9 cellular contexts compared by ENCODE assay signal in the genomic region with DNA sequence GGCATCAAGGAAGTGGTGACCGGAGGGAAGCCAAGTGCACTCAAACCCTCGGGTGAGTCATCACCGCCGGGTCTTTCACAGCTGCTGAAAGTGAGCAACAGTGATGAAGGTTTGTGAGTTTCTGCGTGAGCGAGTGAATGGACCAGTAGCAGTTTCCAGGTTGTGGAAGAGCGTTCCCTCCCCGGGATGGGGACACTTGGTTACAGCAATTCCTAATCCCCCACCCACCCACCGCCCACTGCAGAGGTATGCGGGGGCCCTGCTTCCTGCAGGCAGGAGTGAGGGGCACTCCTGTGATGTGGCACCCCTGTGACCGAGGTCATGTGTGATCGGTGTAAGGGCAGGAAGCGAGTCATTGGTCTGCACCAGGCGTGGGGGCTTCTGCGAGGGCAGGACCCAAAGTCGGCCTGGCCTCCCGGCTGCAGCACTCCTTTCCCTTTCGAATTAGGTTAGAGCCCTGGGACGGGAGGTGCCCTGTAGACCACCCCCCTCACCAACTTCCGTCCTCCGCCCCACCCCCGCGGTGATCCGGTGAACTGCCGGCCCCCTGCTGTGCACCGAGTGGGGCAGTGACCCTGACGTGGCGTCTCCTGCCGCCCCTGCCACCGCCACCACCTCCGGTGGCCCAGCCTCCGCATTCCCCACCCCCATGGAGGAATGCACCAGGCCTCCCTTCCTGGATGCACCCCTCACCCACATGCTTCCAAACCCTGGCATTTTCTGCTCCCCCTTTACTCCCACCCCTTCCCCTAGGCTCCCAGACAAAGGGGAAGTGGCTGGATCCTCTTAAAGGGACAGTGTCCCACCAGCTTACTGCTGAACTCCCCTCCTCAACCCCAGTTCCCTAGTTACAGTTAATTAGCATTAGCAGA. TPM values are rescaled to one million over a fixed set of nuclear protein-coding genes. Genes with fewer than 3 reads are reported as not detected.
DNase-seq lines count a peak whose midpoint lies in the region; ATAC-seq, FAIRE-seq and TF ChIP-seq lines count a peak whose summit lies in the region.
"Had no signal": no experiment of that assay in that cellular context is flagged by ENCODE, and none has a peak within 500 bp of the region (broad histone marks: within the 10 kb centered on the region; RNA-seq: fewer than 3 reads in every experiment).

No MANE protein-coding gene starts in this region.

- no peaks in the 10 kb centered on the region for H3K36me3 Mint-ChIP-seq in T-helper 17 cell (ENCODE audit: low read depth)
- peaks cover 25% of the 10 kb centered on the region for H3K36me3 Mint-ChIP-seq in astrocyte (ENCODE audit: low read depth, unreplicated experiment)

- H3K36me3 ChIP-seq in astrocyte (ENCODE audit: insufficient read depth, low read length) (peaks cover 13% of the 10 kb centered on the region), skeletal muscle satellite cell (ENCODE audit: insufficient read depth, low read length) (peaks cover 25% of the 10 kb centered on the region)

- DNase-seq in AG20443 (ENCODE audit: low spot score) (peak; percentile 93), T-helper 17 cell (peak; percentile 27 to 33 (median 29)), astrocyte (ENCODE audit: low read depth) (peak; percentile 94), iPS DF 4.7 (ENCODE audit: extremely low read depth, low spot score) (peak; percentile 68), NCI-H524 (lab: John Stamatoyannopoulos, UW) (no peak)

- no peaks in the 10 kb centered on the region for H3K27me3 ChIP-seq in astrocyte (ENCODE audit: insufficient read depth, low read length)
- H3K27me3 ChIP-seq in skeletal muscle satellite cell (ENCODE audit: control insufficient read depth, insufficient read depth, low read length) = no peaks in the 10 kb centered on the region

- H3K27me3 Mint-ChIP-seq in T-helper 17 cell (no peaks in the 10 kb centered on the region), astrocyte (ENCODE audit: low read depth, unreplicated experiment) (no peaks in the 10 kb centered on the region)

- ATAC-seq in HG03460 (IDR thresholded peaks at IDR 0.05; ENCODE audit: unreplicated experiment) (peak; percentile 48), T-helper 17 cell (peak; percentile 78)

- peaks cover 29% of the 10 kb centered on the region for H3K79me2 ChIP-seq in astrocyte (ENCODE audit: insufficient read depth, low read length)

- TF ChIP-seq CTCF in astrocyte (IDR thresholded peaks at IDR 0.05; ENCODE audit: insufficient read depth, low read depth, low read length) = no peak

- peak; percentile 67 for FAIRE-seq in astrocyte (lab: Jason Lieb, UNC)

- H3K4me1 ChIP-seq in astrocyte (ENCODE audit: insufficient read depth, low read length) (peaks cover 49% of the 10 kb centered on the region), skeletal muscle satellite cell (ENCODE audit: control insufficient read depth, insufficient read depth, low read length) (peaks cover 50% of the 10 kb centered on the region)

- H3K4me3 Mint-ChIP-seq in T-helper 17 cell (peak overlapping the region; percentile 93), astrocyte (ENCODE audit: unreplicated experiment) (peak overlapping the region; percentile 74)

- H3K9ac ChIP-seq in astrocyte (ENCODE audit: low read length) (peak overlapping the region; percentile 72), skeletal muscle satellite cell (ENCODE audit: low read depth, low read length) (peak overlapping the region; percentile 56)
- H3K9ac ChIP-seq: KMS-11 had no signal

- H3K27ac Mint-ChIP-seq in T-helper 17 cell (peak overlapping the region; percentile 88), astrocyte (ENCODE audit: unreplicated experiment) (peak overlapping the region; percentile 96)

- TF ChIP-seq POLR2A in GM19099 (IDR thresholded peaks at IDR 0.05; ENCODE audit: extremely low read depth, insufficient read length, low read depth) = peak; percentile 38

- H3K4me2 ChIP-seq in astrocyte (ENCODE audit: low read length) (peak overlapping the region; percentile 84), skeletal muscle satellite cell (ENCODE audit: low read length) (peak overlapping the region; percentile 78)
- H3K4me2 ChIP-seq: KMS-11 had no signal

- peak overlapping the region; percentile 4 for H2AFZ ChIP-seq in astrocyte (ENCODE audit: low read depth, low read length)

- H3K4me3 ChIP-seq in astrocyte (ENCODE audit: insufficient read depth, low read depth, low read length) = peak overlapping the region; percentile 18
- H3K4me3 ChIP-seq in skeletal muscle satellite cell (ENCODE audit: low read length) = peak overlapping the region; percentile 58

- no peaks in the 10 kb centered on the region for H4K20me1 ChIP-seq in astrocyte (ENCODE audit: insufficient read depth, low read length)

- peaks cover 7% of the 10 kb centered on the region for H3K9me3 Mint-ChIP-seq in astrocyte (ENCODE audit: unreplicated experiment)

- peak overlapping the region; percentile 86 for H3K27ac ChIP-seq in astrocyte (ENCODE audit: low read depth, low read length)
- H3K27ac ChIP-seq: KMS-11 had no signal

- H3K4me1 Mint-ChIP-seq in T-helper 17 cell (peaks cover 14% of the 10 kb centered on the region), astrocyte (ENCODE audit: low read depth, unreplicated experiment) (peaks cover 26% of the 10 kb centered on the region)

- H3K9me3 ChIP-seq in T-helper 17 cell (ENCODE audit: control insufficient read depth, low read length, poor library complexity, severe bottlenecking) = no peaks in the 10 kb centered on the region
- H3K9me3 ChIP-seq in astrocyte (ENCODE audit: insufficient read depth, low read depth, low read length) = peaks cover 12% of the 10 kb centered on the region
- peaks cover 14% of the 10 kb centered on the region for H3K9me3 ChIP-seq in skeletal muscle satellite cell (replicated peaks; ENCODE audit: low read length)

RNA-seq across cellular contexts. Expression of gene LIMK1, which starts 10.9 kb away (rescaled TPM):
- total RNA-seq in T-helper 17 cell (10 to 100 TPM; 11.7 to 13.2 TPM), astrocyte (67.8 and 69.9 TPM in 2 replicates)
- 51.3 and 54.0 TPM in 2 replicates for total RNA-seq in skeletal muscle satellite cell (2012; rRNA removed)

Comparison
In these comparisons a context has a peak if more than half of its experiments do, and no peak if none do; other contexts are left out.
1. DNase-seq: peak in AG20443 (single experiment), T-helper 17 cell (3 of 3), astrocyte (single experiment) and iPS DF 4.7 (single experiment); none in NCI-H524 (0 of 2).